18 cellular contexts compared by ENCODE assay signal in the genomic region with DNA sequence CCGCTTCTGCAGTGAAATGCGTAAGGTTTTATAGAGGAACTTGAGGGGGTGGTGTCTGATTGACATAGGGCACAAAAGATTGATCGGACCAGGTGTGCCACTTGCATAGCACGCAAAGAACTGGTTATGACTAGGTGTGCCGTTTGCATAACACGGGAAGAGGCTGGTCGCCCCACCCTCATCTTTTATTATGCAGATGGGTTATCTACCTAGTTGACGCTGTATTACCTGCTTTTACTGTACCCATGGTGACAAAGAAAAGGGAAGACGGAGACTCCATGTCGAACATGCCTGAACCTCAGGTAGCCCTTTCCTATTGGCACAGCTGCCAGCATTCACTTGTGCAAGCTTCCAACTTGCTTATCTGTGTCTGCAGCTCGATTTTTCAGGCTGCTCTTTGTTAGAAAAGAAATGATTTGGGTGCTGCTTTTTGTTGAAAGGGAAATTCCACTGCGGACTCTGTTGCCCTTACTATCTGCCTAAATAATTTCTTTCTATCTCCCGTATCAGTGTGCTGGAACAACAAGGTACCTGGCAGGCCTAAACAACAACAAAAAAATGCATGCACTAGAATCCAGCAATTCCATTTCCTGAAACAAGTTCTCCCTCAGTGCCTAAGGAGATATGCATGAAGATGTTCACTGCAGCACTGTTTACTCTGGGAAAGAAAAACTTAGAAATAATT.
"Had no signal": no experiment of that assay in that cellular context is flagged by ENCODE, and none has a peak within 500 bp of the region (broad histone marks: within the 10 kb centered on the region; RNA-seq: fewer than 3 reads in every experiment).

No MANE protein-coding gene starts in this region.

- H3K36me3 ChIP-seq: cardiac muscle cell, right atrium auricular region, tibial artery, vagina had no signal

- H3K9me3 ChIP-seq: right atrium auricular region, tibial artery, vagina had no signal

- ATAC-seq: activated CD8-positive, alpha-beta T cell treated with anti-CD3 and anti-CD28 coated beads for 36 hours; activated naive CD4-positive, alpha-beta T cell treated with anti-CD3 and anti-CD28 coated beads, Interleukin-2, amount 50 U/mL, for 72 hours; activated T-cell treated with anti-CD3 and anti-CD28 coated beads, Interleukin-2, amount 50 U/mL, for 4 hours; naive thymus-derived CD4-positive, alpha-beta T cell; T-helper 17 cell had no signal

- H3K27ac ChIP-seq: cardiac muscle cell, dorsolateral prefrontal cortex, hepatocyte, right atrium auricular region, tibial artery, vagina had no signal

- H3K27me3 ChIP-seq: cardiac muscle cell, dorsolateral prefrontal cortex, hepatocyte, right atrium auricular region, tibial artery, vagina had no signal

- H3K4me3 ChIP-seq: cardiac muscle cell, dorsolateral prefrontal cortex, hepatocyte, lung, right atrium auricular region, tibial artery, vagina had no signal

- DNase-seq: activated CD4-positive, alpha-beta T cell treated with anti-CD3 and anti-CD28 coated beads for 4 hours; activated CD8-positive, alpha-beta T cell treated with anti-CD3 and anti-CD28 coated beads for 36 hours; activated effector memory CD4-positive, alpha-beta T cell treated with anti-CD3 and anti-CD28 coated beads, Interleukin-2, amount 50 U/mL, for 16 hours; activated T-cell treated with anti-CD3 and anti-CD28 coated beads, Interleukin-2, amount 50 U/mL, for 4 hours; dorsolateral prefrontal cortex; midbrain; naive thymus-derived CD4-positive, alpha-beta T cell; stimulated activated CD4-positive, alpha-beta T cell treated with anti-CD3 and anti-CD28 coated beads, Interleukin-15, amount 100 ng/mL, for 24 hours; stimulated activated CD4-positive, alpha-beta T cell treated with anti-CD3 and anti-CD28 coated beads, Interleukin-4, amount 100 ng/mL, for 24 hours; stimulated activated naive CD4-positive, alpha-beta T cell; T-helper 17 cell; tibial artery had no signal

- H3K4me1 ChIP-seq: right atrium auricular region, tibial artery, vagina had no signal
